ENCODE assay signal across 21 cellular contexts in genomic region chr2:128628206-128628605, GRCh38.
"Had no signal": no experiment of that assay in that cellular context is flagged by ENCODE, and none has a peak within 500 bp of the region (broad histone marks: within the 10 kb centered on the region; RNA-seq: fewer than 3 reads in every experiment).

No MANE protein-coding gene starts in this region.

- H3K27me3 ChIP-seq: brain microvascular endothelial cell, hepatocyte, neutrophil, SJSA1, testis had no signal

- H3K27ac ChIP-seq: brain microvascular endothelial cell, epithelial cell of prostate, hepatocyte, neutrophil, SJSA1, testis had no signal

- H3K9me3 Mint-ChIP-seq: activated CD4-positive, alpha-beta memory T cell treated with anti-CD3 and anti-CD28 coated beads for 36 hours; activated T-helper 17 cell treated with anti-CD3 and anti-CD28 coated beads, Interleukin-2, amount 50 U/mL, for 72 hours; T-helper 2 cell treated with Interferon-gamma antibody and Interleukin-4, amounts not matched to agents 5 μg/mL and 100 μg/mL, for 36 hours had no signal

- ATAC-seq: activated T-helper 17 cell treated with anti-CD3 and anti-CD28 coated beads, Interleukin-2, amount 50 U/mL, for 72 hours; naive thymus-derived CD4-positive, alpha-beta T cell; sciatic nerve; stimulated activated naive CD8-positive, alpha-beta T cell treated with anti-CD3 and anti-CD28 coated beads, Interleukin-15, Interleukin-2, amounts not matched to agents 100 U/mL and 50 U/mL, for 24 hours had no signal

- H3K4me3 ChIP-seq: hepatocyte, lung, SJSA1, testis had no signal

- H3K27ac Mint-ChIP-seq: activated CD4-positive, alpha-beta memory T cell treated with anti-CD3 and anti-CD28 coated beads for 36 hours; activated T-helper 17 cell treated with anti-CD3 and anti-CD28 coated beads, Interleukin-2, amount 50 U/mL, for 72 hours; naive thymus-derived CD4-positive, alpha-beta T cell; progenitor cell of endocrine pancreas; T-helper 2 cell treated with Interferon-gamma antibody and Interleukin-4, amounts not matched to agents 5 μg/mL and 100 μg/mL, for 36 hours had no signal

- DNase-seq: activated CD4-positive, alpha-beta memory T cell treated with anti-CD3 and anti-CD28 coated beads for 36 hours; activated CD4-positive, alpha-beta T cell treated with anti-CD3 and anti-CD28 coated beads for 1 hour; activated naive CD4-positive, alpha-beta T cell treated with anti-CD3 and anti-CD28 coated beads, Interleukin-2, amount 50 U/mL, for 16 hours; brain microvascular endothelial cell; effector CD8-positive, alpha-beta T cell; kidney glomerular epithelial cell; naive thymus-derived CD4-positive, alpha-beta T cell; stimulated activated CD4-positive, alpha-beta T cell treated with anti-CD3 and anti-CD28 coated beads, Interleukin-12 subunit alpha, Interleukin-12 subunit beta, amount 100 ng/mL, for 4 hours; stimulated activated CD4-positive, alpha-beta T cell treated with anti-CD3 and anti-CD28 coated beads, Interleukin-2, amount 100 ng/mL, for 48 hours; stimulated activated naive CD8-positive, alpha-beta T cell treated with anti-CD3 and anti-CD28 coated beads, Interleukin-15, Interleukin-2, amounts not matched to agents 100 U/mL and 50 U/mL, for 24 hours; SW 1271; testis had no signal

- H3K9me3 ChIP-seq: neutrophil, SJSA1, testis had no signal

- H3K36me3 ChIP-seq: brain microvascular endothelial cell, neutrophil, SJSA1 had no signal

- H3K36me3 Mint-ChIP-seq: activated CD4-positive, alpha-beta memory T cell treated with anti-CD3 and anti-CD28 coated beads for 36 hours; naive thymus-derived CD4-positive, alpha-beta T cell had no signal

- H3K4me1 ChIP-seq: testis had no signal

- H3K4me3 Mint-ChIP-seq: activated CD4-positive, alpha-beta memory T cell treated with anti-CD3 and anti-CD28 coated beads for 36 hours; activated T-helper 17 cell treated with anti-CD3 and anti-CD28 coated beads, Interleukin-2, amount 50 U/mL, for 72 hours; naive thymus-derived CD4-positive, alpha-beta T cell; T-helper 2 cell treated with Interferon-gamma antibody and Interleukin-4, amounts not matched to agents 5 μg/mL and 100 μg/mL, for 36 hours had no signal
